33 cellular contexts compared by ENCODE assay signal in genomic region chr13:110045919-110046318, GRCh38.
"Had no signal": no experiment of that assay in that cellular context is flagged by ENCODE, and none has a peak within 500 bp of the region (broad histone marks: within the 10 kb centered on the region; RNA-seq: fewer than 3 reads in every experiment).

No MANE protein-coding gene starts in this region.

- H3K4me1 ChIP-seq: gastroesophageal sphincter had no signal

- H3K4me3 Mint-ChIP-seq: activated CD4-positive, alpha-beta memory T cell treated with anti-CD3 and anti-CD28 coated beads, Interleukin-2, amount 10 ng/mL, durations not matched to agents 7 days and 5 days; activated CD4-positive, alpha-beta T cell treated with anti-CD3 and anti-CD28 coated beads, Interleukin-2, amount 10 ng/mL, durations not matched to agents 7 days and 5 days; activated naive CD8-positive, alpha-beta T cell; activated T-cell treated with anti-CD3 and anti-CD28 coated beads, Interleukin-2, amount 50 U/mL, for 24 hours; activated T-cell treated with anti-CD3 and anti-CD28 coated beads, Interleukin-2, amount 50 U/mL, for 72 hours; activated T-helper 17 cell treated with anti-CD3 and anti-CD28 coated beads, Interleukin-2, amount 50 U/mL, for 72 hours; central memory CD8-positive, alpha-beta T cell; WTC11 had no signal

- H3K4me3 ChIP-seq: esophagus squamous epithelium, gastroesophageal sphincter had no signal

- H3K27me3 Mint-ChIP-seq: central memory CD8-positive, alpha-beta T cell had no signal

- H3K27ac ChIP-seq: brain microvascular endothelial cell, epithelial cell of prostate, esophagus squamous epithelium, gastroesophageal sphincter had no signal

- H3K36me3 ChIP-seq: brain microvascular endothelial cell, esophagus squamous epithelium, gastroesophageal sphincter had no signal

- H3K36me3 Mint-ChIP-seq: activated naive CD8-positive, alpha-beta T cell; WTC11 had no signal

- H3K27me3 ChIP-seq: brain microvascular endothelial cell, esophagus squamous epithelium, gastroesophageal sphincter had no signal

- FAIRE-seq: astrocyte, bronchial epithelial cell, colon, endometrium, endothelial cell of umbilical vein, TTC549 had no signal

- H3K4me1 Mint-ChIP-seq: activated CD4-positive, alpha-beta memory T cell treated with anti-CD3 and anti-CD28 coated beads, Interleukin-2, amount 10 ng/mL, durations not matched to agents 7 days and 5 days; activated CD4-positive, alpha-beta T cell treated with anti-CD3 and anti-CD28 coated beads, Interleukin-2, amount 10 ng/mL, durations not matched to agents 7 days and 5 days; activated T-helper 17 cell treated with anti-CD3 and anti-CD28 coated beads, Interleukin-2, amount 50 U/mL, for 72 hours; central memory CD8-positive, alpha-beta T cell had no signal

- H3K9me3 ChIP-seq: esophagus squamous epithelium, gastroesophageal sphincter had no signal

- ATAC-seq: activated T-cell treated with anti-CD3 and anti-CD28 coated beads, Interleukin-2, amount 50 U/mL, for 72 hours; activated T-helper 17 cell treated with anti-CD3 and anti-CD28 coated beads, Interleukin-2, amount 50 U/mL, for 72 hours; gastroesophageal sphincter; WTC11 had no signal

- DNase-seq: activated CD4-positive, alpha-beta memory T cell treated with anti-CD3 and anti-CD28 coated beads, Interleukin-2, amount 10 ng/mL, durations not matched to agents 7 days and 5 days; activated CD4-positive, alpha-beta T cell treated with anti-CD3 and anti-CD28 coated beads for 1 hour; activated CD4-positive, alpha-beta T cell treated with anti-CD3 and anti-CD28 coated beads for 4 hours; activated CD4-positive, alpha-beta T cell treated with anti-CD3 and anti-CD28 coated beads, Interleukin-2, amount 10 ng/mL, durations not matched to agents 7 days and 5 days; activated CD4-positive, alpha-beta T cell treated with anti-CD3 and anti-CD28 coated beads, Interleukin-2, amount 50 U/mL, for 4 hours; activated CD8-positive, alpha-beta memory T cell treated with anti-CD3 and anti-CD28 coated beads, Interleukin-2, amount 50 U/mL, for 48 hours; activated effector memory CD4-positive, alpha-beta T cell treated with Interleukin-2 at 50 U/mL for 16 hours; activated gamma-delta T cell treated with Interleukin-2 at 50 U/mL for 16 hours; activated naive CD4-positive, alpha-beta T cell treated with anti-CD3 and anti-CD28 coated beads, Interleukin-2, amount 50 U/mL, for 16 hours; activated naive CD4-positive, alpha-beta T cell treated with Interleukin-2 at 50 U/mL for 16 hours; activated T-cell treated with anti-CD3 and anti-CD28 coated beads for 4 hours; activated T-cell treated with anti-CD3 and anti-CD28 coated beads, Interleukin-2, amount 50 U/mL, for 24 hours; activated T-cell treated with anti-CD3 and anti-CD28 coated beads, Interleukin-2, amount 50 U/mL, for 72 hours; amniotic stem cell; anterior cingulate cortex; brain microvascular endothelial cell; cortex of kidney; effector CD8-positive, alpha-beta T cell; esophagus squamous epithelium; foreskin melanocyte; T-helper 2 cell had no signal

- H3K9me3 Mint-ChIP-seq: activated CD4-positive, alpha-beta memory T cell treated with anti-CD3 and anti-CD28 coated beads, Interleukin-2, amount 10 ng/mL, durations not matched to agents 7 days and 5 days; activated CD4-positive, alpha-beta T cell treated with anti-CD3 and anti-CD28 coated beads, Interleukin-2, amount 10 ng/mL, durations not matched to agents 7 days and 5 days; activated T-helper 17 cell treated with anti-CD3 and anti-CD28 coated beads, Interleukin-2, amount 50 U/mL, for 72 hours; central memory CD8-positive, alpha-beta T cell had no signal

- H3K27ac Mint-ChIP-seq: activated CD4-positive, alpha-beta memory T cell treated with anti-CD3 and anti-CD28 coated beads, Interleukin-2, amount 10 ng/mL, durations not matched to agents 7 days and 5 days; activated CD4-positive, alpha-beta T cell treated with anti-CD3 and anti-CD28 coated beads, Interleukin-2, amount 10 ng/mL, durations not matched to agents 7 days and 5 days; activated naive CD8-positive, alpha-beta T cell; activated T-cell treated with anti-CD3 and anti-CD28 coated beads, Interleukin-2, amount 50 U/mL, for 24 hours; activated T-cell treated with anti-CD3 and anti-CD28 coated beads, Interleukin-2, amount 50 U/mL, for 72 hours; activated T-helper 17 cell treated with anti-CD3 and anti-CD28 coated beads, Interleukin-2, amount 50 U/mL, for 72 hours; WTC11 had no signal
